8 cellular contexts compared by ENCODE assay signal in genomic region chr19:15418588-15419412, GRCh38. TPM values are rescaled to one million over a fixed set of nuclear protein-coding genes. Genes with fewer than 3 reads are reported as not detected.
A peak's percentile ranks its signal among the peaks of the same experiment; 100 is the strongest.
DNase-seq lines count a peak whose midpoint lies in the region; ATAC-seq and TF ChIP-seq lines count a peak whose summit lies in the region.

AKAP8L (minus strand) TSS chr19:15418988; CDS start chr19:15418923, 65 bp downstream.

- H3K36me3 ChIP-seq in prostate gland (peaks cover 0 to 5% of the 10 kb centered on the region in 2 donors), urinary bladder (ENCODE audit: insufficient read depth) (peaks cover 4% of the 10 kb centered on the region)

- under 1% methylated on average over 61 of the region's 61 CpGs for WGBS in prostate gland
- WGBS in urinary bladder: under 1% methylated on average over 61 of the region's 61 CpGs

- H3K4me1 ChIP-seq in prostate gland (replicated peaks): peaks cover 28% of the 10 kb centered on the region
- no peaks in the 10 kb centered on the region for H3K4me1 ChIP-seq in urinary bladder (ENCODE audit: insufficient read depth)

- peak within 1 kb of the TSS; percentile 92 to 97 for H3K4me3 ChIP-seq in prostate gland
- H3K4me3 ChIP-seq in urinary bladder (ENCODE audit: low read depth, low read length): peak within 1 kb of the TSS; percentile 86

- H3K27ac ChIP-seq in prostate gland: peak within 1 kb of the TSS; percentile 83 to 85
- H3K27ac ChIP-seq in urinary bladder (ENCODE audit: low read depth): peak within 1 kb of the TSS; percentile 60

- peak; percentile 83 for TF ChIP-seq POLR2A in prostate gland (IDR thresholded peaks at IDR 0.05)

- TF ChIP-seq CTCF in prostate gland (IDR thresholded peaks at IDR 0.05): peak in 2 of 4 experiments; percentile 73 to 76

- no peaks in the 10 kb centered on the region for H3K9me3 ChIP-seq in prostate gland

- peak; percentile 85 for DNase-seq in NCI-H187 treated with DMSO at 0.1 percent for 48 hours (lab: John Stamatoyannopoulos, UW)
- peak; percentile 89 to 99 (median 97) for DNase-seq in anterior cingulate cortex (lab: John Stamatoyannopoulos, UW)
- DNase-seq in left ventricle myocardium superior: peak; percentile 98
- peak; percentile 99 for DNase-seq in prostate gland (ENCODE audit: low spot score)

- no peaks in the 10 kb centered on the region for H3K27me3 ChIP-seq in prostate gland (replicated peaks; ENCODE audit: insufficient read depth)

- intact Hi-C loops in T-helper 2 cell treated with Interferon-gamma antibody and Interleukin-4, amounts not matched to agents 100 ng/mL and 5 ng/mL, for 36 hours (cut with micrococcal nuclease): loop anchor here (1.0 to 2.0 kb wide), 9 partner anchors 14 to 293 kb away; partner anchors contain the start of genes AKAP8 and BRD4
- intact Hi-C loops in left ventricle myocardium superior (cut with micrococcal nuclease): no loop called here
- intact Hi-C loops in prostate gland (cut with DNase I): loop anchor here (5.0 kb wide), 2 partner anchors 36 to 86 kb away; partner anchors contain the start of gene BRD4

- ATAC-seq in GM18499 (IDR thresholded peaks at IDR 0.05; ENCODE audit: insufficient read depth, unreplicated experiment) (peak; percentile 92), HG02943 (IDR thresholded peaks at IDR 0.05; ENCODE audit: low read depth, unreplicated experiment) (peak; percentile 94), left ventricle myocardium superior (peak; percentile 94)

RNA-seq across cellular contexts. Expression of gene AKAP8L, which starts in this region (rescaled TPM):
- total RNA-seq in T-helper 2 cell treated with Interferon-gamma antibody and Interleukin-4, amounts not matched to agents 100 ng/mL and 5 ng/mL, for 36 hours: 76.6 and 78.7 TPM in 2 replicates
- total RNA-seq in left ventricle myocardium superior (82.5 TPM), prostate gland (100 to 1,000 TPM; 107 to 269 TPM), urinary bladder (57.3 TPM)
- polyA plus RNA-seq in urinary bladder: 57.3 TPM

Comparison
In these comparisons a context has a peak if more than half of its experiments do, and no peak if none do; other contexts are left out.
1. Peak in every context shown above with its lines: DNase-seq, ATAC-seq, H3K4me3 ChIP-seq and H3K27ac ChIP-seq.